8 cellular contexts compared by ENCODE assay signal in the genomic region with DNA sequence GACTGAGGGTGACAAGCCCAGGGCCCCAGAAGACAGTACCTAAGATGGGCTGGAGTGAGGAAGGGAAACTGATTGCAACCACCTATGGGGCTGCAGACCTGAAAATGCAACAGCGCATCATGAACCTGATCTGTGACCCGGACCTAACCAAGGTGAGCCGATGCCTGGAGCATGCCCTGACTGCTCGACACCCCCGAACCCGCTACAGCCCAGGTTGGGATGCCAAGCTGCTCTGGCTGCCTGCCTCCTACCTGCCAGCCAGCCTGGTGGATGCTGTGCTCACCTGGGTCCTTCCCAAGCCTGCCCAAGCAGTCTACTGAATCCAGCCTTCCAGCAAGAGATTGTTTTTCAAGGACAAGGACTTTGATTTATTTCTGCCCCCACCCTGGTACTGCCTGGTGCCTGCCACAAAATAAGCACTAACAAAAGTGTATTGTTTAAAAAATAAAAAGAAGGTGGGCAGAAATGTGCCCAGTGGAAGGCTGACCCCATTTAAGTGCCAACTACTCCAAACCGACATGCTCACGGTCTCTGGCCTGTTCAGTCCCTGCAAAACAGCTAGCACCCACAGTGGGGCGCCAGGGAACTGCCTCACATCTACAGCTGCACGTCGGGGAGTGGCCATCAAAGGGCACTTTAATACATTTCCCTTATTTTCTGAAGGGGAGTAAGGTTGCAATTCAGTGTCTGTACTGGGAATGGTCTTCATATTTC. TPM values are rescaled to one million over a fixed set of nuclear protein-coding genes. Genes with fewer than 3 reads are reported as not detected.
DNase-seq lines count a peak whose midpoint lies in the region; ATAC-seq and TF ChIP-seq lines count a peak whose summit lies in the region.

No MANE protein-coding gene starts in this region.

- H3K9me3 ChIP-seq in esophagus (ENCODE audit: control insufficient read depth in 2 of 2, insufficient read depth in 1 of 2, low read depth in 1 of 2, low read length in 1 of 2): no peaks in the 10 kb centered on the region
- H3K9me3 ChIP-seq in tibial nerve: no peaks in the 10 kb centered on the region

- peaks cover 7 to 28% of the 10 kb centered on the region in 2 donors for H3K4me1 ChIP-seq in esophagus (ENCODE audit: control insufficient read depth in 2 of 2, insufficient read depth in 2 of 2, low read length in 1 of 2)
- H3K4me1 ChIP-seq in tibial nerve: peaks cover 0 to 78% (median 57%) of the 10 kb centered on the region in 4 donors

- peaks cover 59% of the 10 kb centered on the region for H3K4me1 Mint-ChIP-seq in activated CD8-positive, alpha-beta T cell treated with anti-CD3 and anti-CD28 coated beads, Interleukin-2, amount 10 ng/mL, durations not matched to agents 7 days and 5 days (ENCODE audit: low read depth)
- H3K4me1 Mint-ChIP-seq in natural killer cell treated with Interleukin-12 subunit alpha and Interleukin-12 subunit beta and Interleukin-15 and Interleukin-18, amount 100 ng/mL, for 72 hours (ENCODE audit: low read depth in 2 of 2): peaks cover 30 to 50% of the 10 kb centered on the region in 2 donors

- peak; percentile 37 for ATAC-seq in GM21576 (IDR thresholded peaks at IDR 0.05; ENCODE audit: unreplicated experiment)
- ATAC-seq in activated CD8-positive, alpha-beta T cell treated with anti-CD3 and anti-CD28 coated beads, Interleukin-2, amount 10 ng/mL, durations not matched to agents 7 days and 5 days: peak; percentile 41
- ATAC-seq in natural killer cell treated with Interleukin-12 subunit alpha and Interleukin-12 subunit beta and Interleukin-15 and Interleukin-18, amount 100 ng/mL, for 72 hours: no peak

- H3K4me3 Mint-ChIP-seq in activated CD8-positive, alpha-beta T cell treated with anti-CD3 and anti-CD28 coated beads, Interleukin-2, amount 10 ng/mL, durations not matched to agents 7 days and 5 days: no peak overlapping the region
- no peak overlapping the region for H3K4me3 Mint-ChIP-seq in natural killer cell treated with Interleukin-12 subunit alpha and Interleukin-12 subunit beta and Interleukin-15 and Interleukin-18, amount 100 ng/mL, for 72 hours

- CTCF ChIA-PET in activated CD8-positive, alpha-beta T cell treated with anti-CD3 and anti-CD28 coated beads, Interleukin-2, amount 10 ng/mL, durations not matched to agents 7 days and 5 days (lab: Charles Lee): interaction anchor here (0.6 to 7.6 kb wide), 9 partner anchors 8 to 250 kb away, joined by 3 to 170 read pairs (median 7); a partner anchor contains a TSS

- H3K36me3 Mint-ChIP-seq in activated CD8-positive, alpha-beta T cell treated with anti-CD3 and anti-CD28 coated beads, Interleukin-2, amount 10 ng/mL, durations not matched to agents 7 days and 5 days (ENCODE audit: low read depth): peaks cover 35% of the 10 kb centered on the region
- no peaks in the 10 kb centered on the region for H3K36me3 Mint-ChIP-seq in natural killer cell treated with Interleukin-12 subunit alpha and Interleukin-12 subunit beta and Interleukin-15 and Interleukin-18, amount 100 ng/mL, for 72 hours

- 35 to 39% methylated on average over 11 of the region's 11 CpGs for WGBS in esophagus, 2 donors
- 52 to 56% methylated on average over 11 of the region's 11 CpGs for WGBS in tibial nerve, 2 donors

- POLR2A ChIA-PET in activated CD8-positive, alpha-beta T cell treated with anti-CD3 and anti-CD28 coated beads, Interleukin-2, amount 10 ng/mL, durations not matched to agents 7 days and 5 days (lab: Charles Lee): interaction anchor here (1.1 to 2.3 kb wide), 2 partner anchors 8 to 14 kb away, joined by 6 to 17 read pairs; a partner anchor contains a TSS

- no peak for TF ChIP-seq EP300 in tibial nerve (IDR thresholded peaks at IDR 0.05)

- peak; percentile 70 for DNase-seq in AG10803 (ENCODE audit: low read depth)
- peak; percentile 60 for DNase-seq in NCI-H69 (lab: John Stamatoyannopoulos, UW)
- peak; percentile 83 for DNase-seq in activated CD8-positive, alpha-beta T cell treated with anti-CD3 and anti-CD28 coated beads, Interleukin-2, amount 10 ng/mL, durations not matched to agents 7 days and 5 days
- peak; percentile 72 for DNase-seq in natural killer cell treated with Interleukin-12 subunit alpha and Interleukin-12 subunit beta and Interleukin-15 and Interleukin-18, amount 100 ng/mL, for 72 hours (ENCODE audit: low spot score)
- DNase-seq in tibial nerve (ENCODE audit: low spot score in 2 of 2): peak; percentile 63 to 76
- no peak for DNase-seq in mesenteric fat pad (ENCODE audit: low spot score)

- no peak for TF ChIP-seq POLR2A in tibial nerve (IDR thresholded peaks at IDR 0.05)

- H3K36me3 ChIP-seq in esophagus (ENCODE audit: control insufficient read depth in 2 of 2, insufficient read depth in 2 of 2, low read length in 1 of 2): peaks cover 0 to 13% of the 10 kb centered on the region in 2 donors
- peaks cover 0 to 49% (median 6%) of the 10 kb centered on the region in 3 donors for H3K36me3 ChIP-seq in tibial nerve

- peak overlapping the region; percentile 18 for H3K27ac Mint-ChIP-seq in activated CD8-positive, alpha-beta T cell treated with anti-CD3 and anti-CD28 coated beads, Interleukin-2, amount 10 ng/mL, durations not matched to agents 7 days and 5 days
- H3K27ac Mint-ChIP-seq in natural killer cell treated with Interleukin-12 subunit alpha and Interleukin-12 subunit beta and Interleukin-15 and Interleukin-18, amount 100 ng/mL, for 72 hours: peak overlapping the region in 1 of 2 donors; percentile 7

- H3K27ac ChIP-seq in esophagus (ENCODE audit: low read depth in 2 of 2, low read length in 1 of 2) (peak overlapping the region; percentile 2 to 66), tibial nerve (peak overlapping the region in 3 of 4 donors; percentile 40 to 100 (median 46))

- H3K27me3 Mint-ChIP-seq in activated CD8-positive, alpha-beta T cell treated with anti-CD3 and anti-CD28 coated beads, Interleukin-2, amount 10 ng/mL, durations not matched to agents 7 days and 5 days (ENCODE audit: low read depth): no peaks in the 10 kb centered on the region
- H3K27me3 Mint-ChIP-seq in natural killer cell treated with Interleukin-12 subunit alpha and Interleukin-12 subunit beta and Interleukin-15 and Interleukin-18, amount 100 ng/mL, for 72 hours: no peaks in the 10 kb centered on the region

- peak; percentile 72 for TF ChIP-seq CTCF in AG10803 (conservative IDR thresholded peaks at IDR 0.05; ENCODE audit: low read length)
- peak; percentile 53 to 65 (median 60) for TF ChIP-seq CTCF in tibial nerve (IDR thresholded peaks at IDR 0.05)

- no peaks in the 10 kb centered on the region for H3K9me3 Mint-ChIP-seq in activated CD8-positive, alpha-beta T cell treated with anti-CD3 and anti-CD28 coated beads, Interleukin-2, amount 10 ng/mL, durations not matched to agents 7 days and 5 days (ENCODE audit: insufficient read depth)
- H3K9me3 Mint-ChIP-seq in natural killer cell treated with Interleukin-12 subunit alpha and Interleukin-12 subunit beta and Interleukin-15 and Interleukin-18, amount 100 ng/mL, for 72 hours: no peaks in the 10 kb centered on the region

- H3K27me3 ChIP-seq in esophagus (ENCODE audit: control insufficient read depth in 1 of 2, insufficient read depth in 2 of 2, low read length in 2 of 2) (no peaks in the 10 kb centered on the region), tibial nerve (no peaks in the 10 kb centered on the region)

- H3K4me3 ChIP-seq in AG10803 (ENCODE audit: low read length) (no peak overlapping the region), esophagus (ENCODE audit: low read depth in 1 of 2, low read length in 2 of 2) (no peak overlapping the region), tibial nerve (no peak overlapping the region)

RNA-seq across cellular contexts. Expression of a gene that starts 4.2 kb away (rescaled TPM):
- total RNA-seq in activated CD8-positive, alpha-beta T cell treated with anti-CD3 and anti-CD28 coated beads, Interleukin-2, amount 10 ng/mL, durations not matched to agents 7 days and 5 days: 10 to 100 TPM; 12.0 to 12.1 TPM
- 10 to 100 TPM in 1 of 2 donors, 1 to 10 TPM in 1; 3.3 to 12.7 TPM for polyA plus RNA-seq in esophagus
- 10 to 100 TPM; 10.2 to 11.7 TPM for total RNA-seq in natural killer cell treated with Interleukin-12 subunit alpha and Interleukin-12 subunit beta and Interleukin-15 and Interleukin-18, amount 100 ng/mL, for 72 hours
- 10 to 100 TPM; 28.0 to 54.6 (median 38.4) TPM for total RNA-seq in tibial nerve
- total RNA-seq in mesenteric fat pad: 123 TPM

RNA-seq across cellular contexts. Expression of a gene that starts 4.4 kb away (rescaled TPM):
- 100 to 1,000 TPM; 203 to 206 TPM for total RNA-seq in activated CD8-positive, alpha-beta T cell treated with anti-CD3 and anti-CD28 coated beads, Interleukin-2, amount 10 ng/mL, durations not matched to agents 7 days and 5 days
- polyA plus RNA-seq in esophagus: 100 to 1,000 TPM; 334 to 463 TPM
- total RNA-seq in natural killer cell treated with Interleukin-12 subunit alpha and Interleukin-12 subunit beta and Interleukin-15 and Interleukin-18, amount 100 ng/mL, for 72 hours: 100 to 1,000 TPM; 263 to 327 TPM
- total RNA-seq in tibial nerve (100 to 1,000 TPM; 478 to 624 (median 544) TPM), mesenteric fat pad (1,545 TPM)

RNA-seq across cellular contexts. Expression of a gene that starts 8.5 kb away (rescaled TPM):
- 100 to 1,000 TPM; 156 to 158 TPM for total RNA-seq in activated CD8-positive, alpha-beta T cell treated with anti-CD3 and anti-CD28 coated beads, Interleukin-2, amount 10 ng/mL, durations not matched to agents 7 days and 5 days
- 100 to 1,000 TPM; 269 to 326 TPM for polyA plus RNA-seq in esophagus
- 10 to 100 TPM; 54.8 to 85.8 TPM for total RNA-seq in natural killer cell treated with Interleukin-12 subunit alpha and Interleukin-12 subunit beta and Interleukin-15 and Interleukin-18, amount 100 ng/mL, for 72 hours
- total RNA-seq in tibial nerve: 100 to 1,000 TPM; 212 to 322 (median 264) TPM
- 136 TPM for total RNA-seq in mesenteric fat pad

RNA-seq across cellular contexts. Expression of a gene that starts 16.7 kb away (rescaled TPM):
- 1 to 10 TPM; 2.0 to 4.2 TPM for total RNA-seq in activated CD8-positive, alpha-beta T cell treated with anti-CD3 and anti-CD28 coated beads, Interleukin-2, amount 10 ng/mL, durations not matched to agents 7 days and 5 days
- polyA plus RNA-seq in esophagus: 10 to 100 TPM; 15.3 to 24.6 TPM
- total RNA-seq in natural killer cell treated with Interleukin-12 subunit alpha and Interleukin-12 subunit beta and Interleukin-15 and Interleukin-18, amount 100 ng/mL, for 72 hours: 1 to 10 TPM; 2.1 to 4.2 TPM
- total RNA-seq in tibial nerve (100 to 1,000 TPM; 118 to 192 (median 146) TPM), mesenteric fat pad (536 TPM)

RNA-seq across cellular contexts. Expression of a gene that starts 18.5 kb away (rescaled TPM):
- 10 to 100 TPM; 12.4 to 13.9 TPM for total RNA-seq in activated CD8-positive, alpha-beta T cell treated with anti-CD3 and anti-CD28 coated beads, Interleukin-2, amount 10 ng/mL, durations not matched to agents 7 days and 5 days
- under 1 TPM; 0.43 to 0.65 TPM for polyA plus RNA-seq in esophagus
- total RNA-seq in natural killer cell treated with Interleukin-12 subunit alpha and Interleukin-12 subunit beta and Interleukin-15 and Interleukin-18, amount 100 ng/mL, for 72 hours: 10 to 100 TPM in 1 of 2 donors, 1 to 10 TPM in 1; 5.0 to 18.4 TPM
- 1 to 10 TPM; 1.8 to 5.7 (median 4.0) TPM for total RNA-seq in tibial nerve
- 5.8 TPM for total RNA-seq in mesenteric fat pad

Comparison
In these comparisons a context has a peak if more than half of its experiments do, and no peak if none do; other contexts are left out.
1. ATAC-seq: peak in GM21576 (single experiment) and activated CD8-positive, alpha-beta T cell treated with anti-CD3 and anti-CD28 coated beads, Interleukin-2, amount 10 ng/mL, durations not matched to agents 7 days and 5 days (single experiment); none in natural killer cell treated with Interleukin-12 subunit alpha and Interleukin-12 subunit beta and Interleukin-15 and Interleukin-18, amount 100 ng/mL, for 72 hours (0 of 2).